In genomic region chr5:76960004-76960625, GRCh38 we compare ENCODE assay signal across 9 cellular contexts. TPM values are rescaled to one million over a fixed set of nuclear protein-coding genes. Genes with fewer than 3 reads are reported as not detected.
DNase-seq lines count a peak whose midpoint lies in the region; ATAC-seq and TF ChIP-seq lines count a peak whose summit lies in the region.
"Had no signal": no experiment of that assay in that cellular context is flagged by ENCODE, and none has a peak within 500 bp of the region (broad histone marks: within the 10 kb centered on the region; RNA-seq: fewer than 3 reads in every experiment).

No MANE protein-coding gene starts in this region.

- CTCF ChIA-PET in Calu3 (lab: Charles Lee): no interaction called here

- H3K27ac Mint-ChIP-seq in activated T-cell treated with anti-CD3 and anti-CD28 coated beads, Interleukin-2, amount 50 U/mL, for 72 hours: no peak overlapping the region
- H3K27ac Mint-ChIP-seq in activated T-cell treated with anti-CD3 and anti-CD28 coated beads, Interleukin-2, amount 50 U/mL, for 24 hours: no peak overlapping the region
- H3K27ac Mint-ChIP-seq in activated T-helper 1 cell treated with anti-CD3 and anti-CD28 coated beads, Interleukin-12 subunit alpha, Interleukin-12 subunit beta, Interleukin-2, Interleukin-4 antibody, amounts not matched to agents 30 ng/mL and 10 ng/mL and 1 ng/mL, durations not matched to agents 14 hours and 24 hours and 36 hours: peak overlapping the region; percentile 26
- peak overlapping the region; percentile 6 to 62 for H3K27ac Mint-ChIP-seq in stimulated activated naive CD8-positive, alpha-beta T cell treated with anti-CD3 and anti-CD28 coated beads, Interleukin-15, amount 100 ng/mL, for 72 hours
- no peak overlapping the region for H3K27ac Mint-ChIP-seq in Calu3 (ENCODE audit: unreplicated experiment)

- TF ChIP-seq CTCF in Calu3 (IDR thresholded peaks at IDR 0.05; ENCODE audit: unreplicated experiment): no peak

- no peaks in the 10 kb centered on the region for H3K9me3 Mint-ChIP-seq in activated T-cell treated with anti-CD3 and anti-CD28 coated beads, Interleukin-2, amount 50 U/mL, for 72 hours
- H3K9me3 Mint-ChIP-seq in activated T-cell treated with anti-CD3 and anti-CD28 coated beads, Interleukin-2, amount 50 U/mL, for 24 hours: no peaks in the 10 kb centered on the region
- H3K9me3 Mint-ChIP-seq in activated T-helper 1 cell treated with anti-CD3 and anti-CD28 coated beads, Interleukin-12 subunit alpha, Interleukin-12 subunit beta, Interleukin-2, Interleukin-4 antibody, amounts not matched to agents 30 ng/mL and 10 ng/mL and 1 ng/mL, durations not matched to agents 14 hours and 24 hours and 36 hours: no peaks in the 10 kb centered on the region
- no peaks in the 10 kb centered on the region for H3K9me3 Mint-ChIP-seq in stimulated activated naive CD8-positive, alpha-beta T cell treated with anti-CD3 and anti-CD28 coated beads, Interleukin-15, amount 100 ng/mL, for 72 hours
- H3K9me3 Mint-ChIP-seq in Calu3 (ENCODE audit: low read depth, unreplicated experiment): no peaks in the 10 kb centered on the region

- H3K27me3 Mint-ChIP-seq in activated T-cell treated with anti-CD3 and anti-CD28 coated beads, Interleukin-2, amount 50 U/mL, for 72 hours (ENCODE audit: low read depth): peaks cover 42% of the 10 kb centered on the region
- peaks cover 18% of the 10 kb centered on the region for H3K27me3 Mint-ChIP-seq in activated T-cell treated with anti-CD3 and anti-CD28 coated beads, Interleukin-2, amount 50 U/mL, for 24 hours
- H3K27me3 Mint-ChIP-seq in activated T-helper 1 cell treated with anti-CD3 and anti-CD28 coated beads, Interleukin-12 subunit alpha, Interleukin-12 subunit beta, Interleukin-2, Interleukin-4 antibody, amounts not matched to agents 30 ng/mL and 10 ng/mL and 1 ng/mL, durations not matched to agents 14 hours and 24 hours and 36 hours (ENCODE audit: insufficient read depth): peaks cover 33% of the 10 kb centered on the region
- H3K27me3 Mint-ChIP-seq in stimulated activated naive CD8-positive, alpha-beta T cell treated with anti-CD3 and anti-CD28 coated beads, Interleukin-15, amount 100 ng/mL, for 72 hours: peaks cover 47% of the 10 kb centered on the region
- H3K27me3 Mint-ChIP-seq in Calu3 (ENCODE audit: unreplicated experiment): peaks cover 4% of the 10 kb centered on the region

- BruUV-seq in Calu3 (replicated peaks; lab: Mats Ljungman, UMichigan): no TSS peak

- peak; percentile 75 to 76 for ATAC-seq in activated T-cell treated with anti-CD3 and anti-CD28 coated beads, Interleukin-2, amount 50 U/mL, for 72 hours (replicated peaks in 1 of 2)
- ATAC-seq in HG03442 (IDR thresholded peaks at IDR 0.05; ENCODE audit: unreplicated experiment) (peak; percentile 61), GM21786 (IDR thresholded peaks at IDR 0.05; ENCODE audit: unreplicated experiment) (no peak)
- ATAC-seq in stimulated activated naive CD8-positive, alpha-beta T cell treated with anti-CD3 and anti-CD28 coated beads, Interleukin-15, amount 100 ng/mL, for 72 hours: peak; percentile 92

- peak in 1 of 2 donors; percentile 15 for DNase-seq in activated T-cell treated with anti-CD3 and anti-CD28 coated beads, Interleukin-2, amount 50 U/mL, for 72 hours
- DNase-seq in activated T-cell treated with anti-CD3 and anti-CD28 coated beads, Interleukin-2, amount 50 U/mL, for 24 hours: no peak
- DNase-seq in activated T-helper 1 cell treated with anti-CD3 and anti-CD28 coated beads, Interleukin-12 subunit alpha, Interleukin-12 subunit beta, Interleukin-2, Interleukin-4 antibody, amounts not matched to agents 30 ng/mL and 10 ng/mL and 1 ng/mL, durations not matched to agents 14 hours and 24 hours and 36 hours (ENCODE audit: low spot score): no peak
- peak in 1 of 2 donors; percentile 26 for DNase-seq in stimulated activated naive CD8-positive, alpha-beta T cell treated with anti-CD3 and anti-CD28 coated beads, Interleukin-15, amount 100 ng/mL, for 72 hours
- no peak for DNase-seq in NCI-H2227 treated with DMSO at 0.1 percent for 48 hours (lab: John Stamatoyannopoulos, UW)
- DNase-seq in Calu3: no peak
- DNase-seq: BE2C had no signal

- no peak overlapping the region for H3K4me3 Mint-ChIP-seq in activated T-cell treated with anti-CD3 and anti-CD28 coated beads, Interleukin-2, amount 50 U/mL, for 72 hours
- no peak overlapping the region for H3K4me3 Mint-ChIP-seq in activated T-cell treated with anti-CD3 and anti-CD28 coated beads, Interleukin-2, amount 50 U/mL, for 24 hours
- H3K4me3 Mint-ChIP-seq in activated T-helper 1 cell treated with anti-CD3 and anti-CD28 coated beads, Interleukin-12 subunit alpha, Interleukin-12 subunit beta, Interleukin-2, Interleukin-4 antibody, amounts not matched to agents 30 ng/mL and 10 ng/mL and 1 ng/mL, durations not matched to agents 14 hours and 24 hours and 36 hours: no peak overlapping the region
- H3K4me3 Mint-ChIP-seq in stimulated activated naive CD8-positive, alpha-beta T cell treated with anti-CD3 and anti-CD28 coated beads, Interleukin-15, amount 100 ng/mL, for 72 hours: no peak overlapping the region
- no peak overlapping the region for H3K4me3 Mint-ChIP-seq in Calu3 (ENCODE audit: low read depth, unreplicated experiment)

- intact Hi-C loops in activated T-helper 1 cell treated with anti-CD3 and anti-CD28 coated beads, Interleukin-12 subunit alpha, Interleukin-12 subunit beta, Interleukin-2, Interleukin-4 antibody, amounts not matched to agents 30 ng/mL and 10 ng/mL and 1 ng/mL, durations not matched to agents 14 hours and 24 hours and 36 hours (cut with micrococcal nuclease): no loop called here
- intact Hi-C loops in Calu3 (cut with micrococcal nuclease; ENCODE audit: unreplicated experiment): no loop called here

- peaks cover 13% of the 10 kb centered on the region for H3K4me1 Mint-ChIP-seq in activated T-cell treated with anti-CD3 and anti-CD28 coated beads, Interleukin-2, amount 50 U/mL, for 72 hours (ENCODE audit: low read depth)
- peaks cover 17% of the 10 kb centered on the region for H3K4me1 Mint-ChIP-seq in activated T-cell treated with anti-CD3 and anti-CD28 coated beads, Interleukin-2, amount 50 U/mL, for 24 hours (ENCODE audit: low read depth)
- H3K4me1 Mint-ChIP-seq in activated T-helper 1 cell treated with anti-CD3 and anti-CD28 coated beads, Interleukin-12 subunit alpha, Interleukin-12 subunit beta, Interleukin-2, Interleukin-4 antibody, amounts not matched to agents 30 ng/mL and 10 ng/mL and 1 ng/mL, durations not matched to agents 14 hours and 24 hours and 36 hours (ENCODE audit: low read depth): peaks cover 23% of the 10 kb centered on the region
- H3K4me1 Mint-ChIP-seq in stimulated activated naive CD8-positive, alpha-beta T cell treated with anti-CD3 and anti-CD28 coated beads, Interleukin-15, amount 100 ng/mL, for 72 hours: peaks cover 16% of the 10 kb centered on the region
- H3K4me1 Mint-ChIP-seq in Calu3 (ENCODE audit: low read depth, unreplicated experiment): peaks cover 16% of the 10 kb centered on the region

- H3K36me3 Mint-ChIP-seq in activated T-cell treated with anti-CD3 and anti-CD28 coated beads, Interleukin-2, amount 50 U/mL, for 72 hours (ENCODE audit: insufficient read depth in 2 of 2): no peaks in the 10 kb centered on the region
- H3K36me3 Mint-ChIP-seq in activated T-cell treated with anti-CD3 and anti-CD28 coated beads, Interleukin-2, amount 50 U/mL, for 24 hours (ENCODE audit: low read depth): no peaks in the 10 kb centered on the region
- H3K36me3 Mint-ChIP-seq in activated T-helper 1 cell treated with anti-CD3 and anti-CD28 coated beads, Interleukin-12 subunit alpha, Interleukin-12 subunit beta, Interleukin-2, Interleukin-4 antibody, amounts not matched to agents 30 ng/mL and 10 ng/mL and 1 ng/mL, durations not matched to agents 14 hours and 24 hours and 36 hours (ENCODE audit: low read depth): no peaks in the 10 kb centered on the region
- H3K36me3 Mint-ChIP-seq in Calu3 (ENCODE audit: insufficient read depth, unreplicated experiment): no peaks in the 10 kb centered on the region

RNA-seq across cellular contexts. Expression of gene CRHBP, which starts 7.3 kb away (rescaled TPM):
- total RNA-seq in activated T-cell treated with anti-CD3 and anti-CD28 coated beads, Interleukin-2, amount 50 U/mL, for 72 hours: under 1 TPM; 0.26 to 0.67 TPM
- total RNA-seq in activated T-helper 1 cell treated with anti-CD3 and anti-CD28 coated beads, Interleukin-12 subunit alpha, Interleukin-12 subunit beta, Interleukin-2, Interleukin-4 antibody, amounts not matched to agents 30 ng/mL and 10 ng/mL and 1 ng/mL, durations not matched to agents 14 hours and 24 hours and 36 hours: not detected in 2 replicates
- not detected in 2 replicates for total RNA-seq in Calu3 (2022)

Comparison
In these comparisons a context has a peak if more than half of its experiments do, and no peak if none do; other contexts are left out.
1. H3K27ac Mint-ChIP-seq: peak in activated T-helper 1 cell treated with anti-CD3 and anti-CD28 coated beads, Interleukin-12 subunit alpha, Interleukin-12 subunit beta, Interleukin-2, Interleukin-4 antibody, amounts not matched to agents 30 ng/mL and 10 ng/mL and 1 ng/mL, durations not matched to agents 14 hours and 24 hours and 36 hours (single experiment) and stimulated activated naive CD8-positive, alpha-beta T cell treated with anti-CD3 and anti-CD28 coated beads, Interleukin-15, amount 100 ng/mL, for 72 hours (2 of 2); none in activated T-cell treated with anti-CD3 and anti-CD28 coated beads, Interleukin-2, amount 50 U/mL, for 72 hours (single experiment), activated T-cell treated with anti-CD3 and anti-CD28 coated beads, Interleukin-2, amount 50 U/mL, for 24 hours (single experiment) and Calu3 (single experiment).